ENCODE assay signal across 9 cellular contexts in genomic region chr2:73063909-73064875, GRCh38. TPM values are rescaled to one million over a fixed set of nuclear protein-coding genes. Genes with fewer than 3 reads are reported as not detected.
DNase-seq lines count a peak whose midpoint lies in the region; ATAC-seq, FAIRE-seq and TF ChIP-seq lines count a peak whose summit lies in the region.
"Had no signal": no experiment of that assay in that cellular context is flagged by ENCODE, and none has a peak within 500 bp of the region (broad histone marks: within the 10 kb centered on the region; RNA-seq: fewer than 3 reads in every experiment).

No MANE protein-coding gene starts in this region.

- no peak overlapping the region for H3K4me3 ChIP-seq in choroid plexus epithelial cell (ENCODE audit: low read depth, low read length)

- DNase-seq in COLO668 (lab: John Stamatoyannopoulos, UW; ENCODE audit: unreplicated experiment), result peak; percentile 14
- DNase-seq in LoVo (ENCODE audit: low spot score), result peak; percentile 34
- DNase-seq in choroid plexus epithelial cell (ENCODE audit: low read depth), result peak; percentile 84
- peak; percentile 64 for DNase-seq in myocyte (ENCODE audit: low read depth)
- DNase-seq in GM12892 (ENCODE audit: insufficient read length), result no peak
- DNase-seq in left lobe of liver (ENCODE audit: low spot score), result no peak
- DNase-seq in stimulated activated CD4-positive, alpha-beta T cell treated with anti-CD3 and anti-CD28 coated beads, Interleukin-4, amount 100 ng/mL, for 1 hour, result no peak
- DNase-seq: SIG-M5 had no signal

- no peak for TF ChIP-seq CTCF in choroid plexus epithelial cell (conservative IDR thresholded peaks at IDR 0.05; ENCODE audit: low read depth, low read length)

- ATAC-seq in left lobe of liver, result no peak
- no peak for ATAC-seq in GM19463 (IDR thresholded peaks at IDR 0.05; ENCODE audit: unreplicated experiment)

- no peak for FAIRE-seq in GM12892 (lab: Jason Lieb, UNC)

- TF ChIP-seq POLR2A in GM12892 (IDR thresholded peaks at IDR 0.05; ENCODE audit: low read depth, low read length), result no peak

RNA-seq across cellular contexts. Expression of gene SFXN5, which starts 7.3 kb away (rescaled TPM):
- total RNA-seq in myocyte (8.0 and 9.5 TPM in 2 replicates), left lobe of liver (80.1 TPM)
- 8.8 TPM for polyA plus RNA-seq in myocyte (2012)
- 2.7 TPM for polyA plus RNA-seq in GM12892 (2012; ENCODE audit: missing spikeins)

RNA-seq across cellular contexts. Expression of gene RAB11FIP5, which starts 48.6 kb away (rescaled TPM):
- total RNA-seq in myocyte (87.2 and 111 TPM in 2 replicates), left lobe of liver (6.0 TPM)
- polyA plus RNA-seq in myocyte (2012), result 68.6 TPM
- 0.53 TPM for polyA plus RNA-seq in GM12892 (2012; ENCODE audit: missing spikeins)

Comparison
In these comparisons a context has a peak if more than half of its experiments do, and no peak if none do; other contexts are left out.
1. DNase-seq: peak in COLO668 (single experiment), LoVo (single experiment), choroid plexus epithelial cell (single experiment) and myocyte (single experiment); none in GM12892 (single experiment), left lobe of liver (single experiment) and stimulated activated CD4-positive, alpha-beta T cell treated with anti-CD3 and anti-CD28 coated beads, Interleukin-4, amount 100 ng/mL, for 1 hour (single experiment).
2. RNA of gene RAB11FIP5, which starts 48.6 kb away (total RNA-seq): 87.2 to 111 TPM in myocyte; 6.0 TPM in left lobe of liver (single experiment); every median in the first group is over 10 times any median in the second.